In the genomic region with DNA sequence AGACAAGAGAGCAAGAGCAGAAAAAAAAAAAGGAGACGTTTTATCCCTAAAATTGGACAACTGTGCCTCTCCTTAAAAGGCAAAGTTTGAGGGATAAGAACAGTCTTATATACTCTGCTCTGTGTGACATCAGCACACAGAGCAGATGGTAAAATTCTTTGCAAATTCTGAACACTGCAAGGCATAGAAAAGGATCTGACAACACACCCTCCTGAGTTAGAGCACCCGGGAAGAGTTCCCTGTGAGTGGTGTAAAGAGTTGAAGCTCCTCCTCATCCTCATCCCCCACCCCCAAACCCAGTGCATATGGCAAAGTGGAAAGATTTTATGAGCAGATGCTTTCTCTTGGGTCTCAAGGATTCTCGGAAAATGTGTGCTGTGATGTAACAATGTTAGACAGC, we compare ENCODE assay signal across 17 cellular contexts. TPM values are rescaled to one million over a fixed set of nuclear protein-coding genes. Genes with fewer than 3 reads are reported as not detected.
DNase-seq lines count a peak whose midpoint lies in the region; FAIRE-seq and TF ChIP-seq lines count a peak whose summit lies in the region.
"Had no signal": no experiment of that assay in that cellular context is flagged by ENCODE, and none has a peak within 500 bp of the region (broad histone marks: within the 10 kb centered on the region; RNA-seq: fewer than 3 reads in every experiment).

No MANE protein-coding gene starts in this region.

- H2BK120ac ChIP-seq in H1 (replicated peaks; ENCODE audit: low read depth, low read length): no peak overlapping the region

- no peak for TF ChIP-seq CTCF in H1 (IDR thresholded peaks at IDR 0.05; ENCODE audit: control extremely low read depth in 1 of 3, insufficient read depth in 1 of 3, low read depth in 1 of 3, low read length in 3 of 3)
- TF ChIP-seq CTCF in osteoblast (IDR thresholded peaks at IDR 0.05; ENCODE audit: extremely low read depth, low read depth, low read length): no peak
- TF ChIP-seq CTCF in transverse colon (IDR thresholded peaks at IDR 0.05): no peak

- intact Hi-C loops in transverse colon (cut with DNase I; ENCODE audit: low total_unique reads): no loop called here

- in situ Hi-C loops in transverse colon (cut with MboI; ENCODE audit: low pct_ligation_motif_present in 1 of 4, low pct_unique_long_range_greater_than_20kb in 1 of 4, low sequenced_read_pairs in 3 of 4): no loop called here

- no peak overlapping the region for H3K23ac ChIP-seq in H1 (ENCODE audit: insufficient read length)

- peaks cover 8% of the 10 kb centered on the region for H3K9me3 ChIP-seq in BLaER1
- H3K9me3 ChIP-seq in HUES64 (ENCODE audit: insufficient read depth, low read depth, low read length): 0 out of 2 replicates have a peak, but pooled peaks cover 4% of the 10 kb centered on the region
- H3K9me3 ChIP-seq in H1 (ENCODE audit: insufficient read depth in 2 of 2, low read depth in 1 of 2, low read length in 1 of 2): peaks cover 4% of the 10 kb centered on the region in 2 experiments; a peak in 2 of 4 replicates
- H3K9me3 ChIP-seq in osteoblast (ENCODE audit: low read depth, low read length): no peaks in the 10 kb centered on the region
- H3K9me3 ChIP-seq in transverse colon: no peaks in the 10 kb centered on the region
- H3K9me3 ChIP-seq: adrenal gland had no signal

- H3K27ac ChIP-seq in BLaER1 (peak overlapping the region; percentile 56), HUES64 (ENCODE audit: low read depth, low read length) (peak overlapping the region; percentile 64; the same call in 1 of the 2 replicates), H1 (ENCODE audit: low read depth, low read length) (peak overlapping the region; percentile 43; the same call in 1 of the 2 replicates), osteoblast (ENCODE audit: low read depth, low read length) (peak overlapping the region; percentile 58), transverse colon (peak overlapping the region in 1 of 4 donors; percentile 41)
- H3K27ac ChIP-seq: adrenal gland had no signal

- no peak for FAIRE-seq in H1 (lab: Jason Lieb, UNC)
- FAIRE-seq: endothelial cell of umbilical vein, G401.6, HTR-8/SVneo had no signal

- no peak overlapping the region for H4K91ac ChIP-seq in H1 (replicated peaks; ENCODE audit: insufficient read length, low read length)

- no peak overlapping the region for H3K56ac ChIP-seq in H1 (replicated peaks; ENCODE audit: insufficient read length, low read depth, low read length)

- no peak overlapping the region for H3K4ac ChIP-seq in H1 (replicated peaks; ENCODE audit: insufficient read length, low read depth, low read length)

- H3K27me3 ChIP-seq in BLaER1 (no peaks in the 10 kb centered on the region), HUES64 (ENCODE audit: insufficient read depth, low read length) (no peaks in the 10 kb centered on the region), H1 (replicated peaks in 1 of 4; ENCODE audit: control insufficient read depth in 3 of 4, extremely low read depth in 1 of 4, insufficient read depth in 3 of 4, low read length in 3 of 4) (no peaks in the 10 kb centered on the region), osteoblast (ENCODE audit: insufficient read depth, low read length) (no peaks in the 10 kb centered on the region), transverse colon (no peaks in the 10 kb centered on the region)
- H3K27me3 ChIP-seq: adrenal gland had no signal

- H3K36me3 ChIP-seq in BLaER1: peaks cover 35% of the 10 kb centered on the region
- peaks cover 44% of the 10 kb centered on the region for H3K36me3 ChIP-seq in HUES64 (ENCODE audit: insufficient read depth, low read length)
- peaks cover 2 to 40% (median 17%) of the 10 kb centered on the region in 4 experiments; a peak in 6 of 8 replicates for H3K36me3 ChIP-seq in H1 (ENCODE audit: control insufficient read depth in 2 of 4, insufficient read depth in 4 of 4, low read length in 3 of 4)
- H3K36me3 ChIP-seq in osteoblast (ENCODE audit: insufficient read depth, low read length): peaks cover 67% of the 10 kb centered on the region
- H3K36me3 ChIP-seq in transverse colon: peaks cover 0 to 30% (median 10%) of the 10 kb centered on the region in 4 donors

- H2AK5ac ChIP-seq in H1 (ENCODE audit: low read depth, low read length): no peak overlapping the region

- TF ChIP-seq POLR2A in H1 (IDR thresholded peaks at IDR 0.05; ENCODE audit: control extremely low read depth in 1 of 2, low read depth in 2 of 2, low read length in 2 of 2) (no peak), transverse colon (IDR thresholded peaks at IDR 0.05) (no peak)

- H4K20me1 ChIP-seq in BLaER1 (no peaks in the 10 kb centered on the region), H1 (replicated peaks in 1 of 2; ENCODE audit: control insufficient read depth in 1 of 2, insufficient read depth in 2 of 2, low read length in 2 of 2) (no peaks in the 10 kb centered on the region), osteoblast (ENCODE audit: insufficient read depth, low read length) (no peaks in the 10 kb centered on the region)

- CTCF ChIA-PET in H1 (lab: Charles Lee; ENCODE audit: partially characterized antibody): interaction anchor here (0.9 to 1.5 kb wide), 2 partner anchors 42 to 231 kb away, joined by 3 to 4 read pairs; no protein-coding TSS in a partner anchor

- peak in 1 of 2 experiments; percentile 38 for DNase-seq in H1 (ENCODE audit: low read depth in 1 of 2, low spot score in 2 of 2)
- DNase-seq in osteoblast (ENCODE audit: insufficient read length, low spot score, missing footprints): no peak
- no peak for DNase-seq in AML-193 (lab: John Stamatoyannopoulos, UW)
- no peak for DNase-seq in SHP77 (lab: John Stamatoyannopoulos, UW)
- no peak for DNase-seq in transverse colon
- DNase-seq in effector CD8-positive, alpha-beta T cell (lab: John Stamatoyannopoulos, UW): no peak
- DNase-seq: adrenal gland; Calu3; NCI-H1694 treated with DMSO at 0.1 percent for 48 hours; NCI-H2227 treated with DMSO at 0.1 percent for 48 hours; PC-3; stimulated activated CD4-positive, alpha-beta T cell treated with anti-CD3 and anti-CD28 coated beads, Interleukin-1b, Interleukin-23, amount 100 ng/mL, for 48 hours had no signal

- H3K23me2 ChIP-seq in H1 (ENCODE audit: low read depth, low read length): no peaks in the 10 kb centered on the region

- H3K4me2 ChIP-seq in BLaER1 (peak overlapping the region; percentile 61), H1 (ENCODE audit: insufficient read depth in 1 of 2, low read depth in 2 of 2, low read length in 2 of 2) (no peak overlapping the region; a peak in 1 of 4 replicates), osteoblast (ENCODE audit: insufficient read depth, low read length) (no peak overlapping the region)

- 71% methylated on average over 2 of the region's 3 CpGs for WGBS in HUES64
- whole genome bisulfite sequencing in H1 (ENCODE audit: extremely low coverage in 1 of 2, insufficient coverage in 1 of 2, insufficient read length in 1 of 2, insufficient replicate concordance in 2 of 2, low coverage in 1 of 2, low lambda C conversion rate in 2 of 2, missing lambda C conversion rate in 1 of 2), 2 experiments: 77% methylated on average over 3 of the region's 3 CpGs; no CpG with 5 or more reads in 1 of the 2 experiments
- WGBS in transverse colon (ENCODE audit: low coverage in 1 of 2), 2 donors: 69 to 100% methylated on average over 1 to 3 of the region's 3 CpGs

- H3K14ac ChIP-seq in H1 (ENCODE audit: insufficient read length): no peak overlapping the region

- H3K79me1 ChIP-seq in H1 (ENCODE audit: low read depth, low read length): no peaks in the 10 kb centered on the region; the same call in 1 of the 2 replicates

- no peak overlapping the region for H2BK12ac ChIP-seq in H1 (ENCODE audit: low read depth, low read length)

- H2BK5ac ChIP-seq in H1 (ENCODE audit: low read depth, low read length): no peak overlapping the region

- H3K4me1 ChIP-seq in BLaER1: peaks cover 69% of the 10 kb centered on the region
- H3K4me1 ChIP-seq in HUES64 (ENCODE audit: insufficient read depth, low read length): peaks cover 17% of the 10 kb centered on the region
- H3K4me1 ChIP-seq in H1 (replicated peaks in 1 of 4; ENCODE audit: control insufficient read depth in 3 of 4, insufficient read depth in 4 of 4, low read length in 3 of 4): peaks cover 2 to 12% (median 6%) of the 10 kb centered on the region in 4 experiments; a peak in 3 of 7 replicates
- peaks cover 40% of the 10 kb centered on the region for H3K4me1 ChIP-seq in osteoblast (ENCODE audit: insufficient read depth, low read length)
- peaks cover 0 to 14% (median 12%) of the 10 kb centered on the region in 4 donors for H3K4me1 ChIP-seq in transverse colon

- POLR2A ChIA-PET in H1 (lab: Charles Lee; ENCODE audit: partially characterized antibody): no interaction called here

- no peak overlapping the region for H3K18ac ChIP-seq in H1 (ENCODE audit: extremely low read depth, low read length)

- H3K79me2 ChIP-seq in H1 (ENCODE audit: control insufficient read depth in 1 of 2, insufficient read depth in 2 of 2, low read length in 2 of 2): no peaks in the 10 kb centered on the region
- H3K79me2 ChIP-seq in osteoblast (ENCODE audit: insufficient read depth, low read length): peaks cover 29% of the 10 kb centered on the region

- no peak overlapping the region for H4K5ac ChIP-seq in H1 (ENCODE audit: insufficient read length, low read depth, low read length)

- H3K4me3 ChIP-seq in BLaER1 (no peak overlapping the region), HUES64 (ENCODE audit: low read length) (no peak overlapping the region), H1 (ENCODE audit: extremely low read depth in 1 of 4, insufficient read depth in 2 of 4, low read depth in 3 of 4, low read length in 4 of 4) (no peak overlapping the region), osteoblast (ENCODE audit: insufficient read depth, low read length) (no peak overlapping the region), transverse colon (no peak overlapping the region)
- H3K4me3 ChIP-seq: adrenal gland had no signal

- H2BK20ac ChIP-seq in H1 (ENCODE audit: low read length): no peak overlapping the region

- no peak overlapping the region for H4K8ac ChIP-seq in H1 (ENCODE audit: extremely low read depth, insufficient read depth, low read length)

- no peak overlapping the region for H2AFZ ChIP-seq in H1 (ENCODE audit: low read length)
- H2AFZ ChIP-seq in osteoblast (ENCODE audit: low read length): no peak overlapping the region

- TF ChIP-seq RAD21 in H1 (IDR thresholded peaks at IDR 0.05 in 1 of 2, conservative IDR thresholded peaks at IDR 0.05 in 1 of 2; ENCODE audit: low read depth in 2 of 2, low read length in 2 of 2): no peak

- no peak for TF ChIP-seq EP300 in H1 (IDR thresholded peaks at IDR 0.05; ENCODE audit: borderline replicate concordance in 1 of 2, low read depth in 2 of 2, low read length in 2 of 2)
- TF ChIP-seq EP300 in transverse colon (IDR thresholded peaks at IDR 0.05; ENCODE audit: low read depth): no peak

- H3K9ac ChIP-seq in BLaER1 (no peak overlapping the region; the same call in 1 of the 2 replicates), HUES64 (ENCODE audit: low read depth, low read length) (peak overlapping the region; percentile 14; the same call in 1 of the 2 replicates), H1 (replicated peaks in 1 of 4; ENCODE audit: extremely low read depth in 1 of 4, low read depth in 3 of 4, low read length in 3 of 4) (no peak overlapping the region)

- no peak overlapping the region for H2BK15ac ChIP-seq in H1 (ENCODE audit: low read length)

RNA-seq across cellular contexts. Expression of gene DGKI, which starts 39.9 kb away (rescaled TPM):
- 0.75 TPM for polyA plus RNA-seq in HUES64 (2013, experiment 1 of 2)
- 1.1 TPM for polyA plus RNA-seq in HUES64 (2013, experiment 2 of 2)
- 0.71 and 0.84 TPM in 2 replicates for total RNA-seq in H1 (2021; fragmentation: NEBNext Ultra II Directional; extraction: Animal tissue kit (Norgen Biotek cat#: 25700))
- polyA plus RNA-seq in H1 (2011; rRNA removed): 0.20 and 0.22 TPM in 2 replicates
- 0.31 TPM for polyA plus RNA-seq in H1 (2011; cell fraction: cytosol; rRNA removed)
- polyA plus RNA-seq in H1 (2011; cell fraction: nucleus; rRNA removed): 0.63 TPM
- polyA plus RNA-seq in H1 (2012, experiment 1 of 2): 0.17 to 1.2 TPM (median 0.65 TPM) in 4 replicates
- polyA plus RNA-seq in H1 (2012, experiment 2 of 2): 0.07 TPM
- polyA plus RNA-seq in H1 (2013, experiment 1 of 2): 0.14 TPM
- polyA plus RNA-seq in H1 (2013, experiment 2 of 2): 0.18 TPM
- 2.0 and 2.3 TPM in 2 replicates for polyA minus RNA-seq in H1 (2011; rRNA and poly(A)+ RNA removed)
- 1.5 TPM for polyA minus RNA-seq in H1 (2011; cell fraction: cytosol; rRNA and poly(A)+ RNA removed)
- polyA minus RNA-seq in H1 (2011; cell fraction: nucleus; rRNA and poly(A)+ RNA removed): 3.2 TPM
- 19.2 and 23.3 TPM in 2 replicates for total RNA-seq in osteoblast
- 1 to 10 TPM in 1 of 4 donors, under 1 TPM in 2, not detected in 1; 0.64 to 1.2 (median 1.00) TPM for total RNA-seq in transverse colon
- total RNA-seq: Calu3, PC-3 had no signal
